ENCODE assay signal across 8 cellular contexts in the genomic region with DNA sequence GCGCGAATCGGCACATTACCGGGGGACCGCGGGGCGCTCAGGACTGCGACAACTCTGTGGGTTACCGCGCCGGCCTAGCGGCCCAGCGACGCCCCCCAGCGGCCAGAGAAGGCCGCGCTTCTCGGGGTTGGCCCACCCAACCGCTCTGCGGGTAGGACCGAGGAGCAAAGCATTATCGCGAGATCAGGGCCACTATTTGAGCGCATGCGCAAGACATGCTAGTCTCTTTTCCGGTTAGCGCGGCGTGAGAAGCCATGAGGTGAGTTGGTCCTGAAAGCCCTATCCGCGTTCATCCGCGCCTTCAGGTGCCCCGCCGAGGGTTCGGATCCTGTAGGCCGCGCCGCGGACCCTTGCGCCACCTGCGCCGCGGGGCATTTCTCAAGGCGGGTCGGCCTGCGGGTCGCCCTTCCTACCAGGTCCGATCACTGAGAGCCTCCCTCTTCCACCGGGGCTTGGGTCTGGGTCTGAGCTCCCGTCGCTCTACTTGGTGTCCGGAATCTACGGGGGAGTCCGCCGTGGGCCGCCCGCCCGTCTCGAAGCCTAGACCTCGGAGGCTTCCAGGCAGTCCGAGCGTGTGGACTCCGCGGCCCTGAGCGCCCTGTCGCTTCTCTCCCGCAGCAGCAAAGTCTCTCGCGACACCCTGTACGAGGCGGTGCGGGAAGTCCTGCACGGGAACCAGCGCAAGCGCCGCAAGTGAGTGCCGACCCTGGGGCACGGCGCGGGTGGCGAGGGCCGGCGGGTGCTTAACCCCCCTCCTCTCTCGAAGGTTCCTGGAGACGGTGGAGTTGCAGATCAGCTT. TPM values are rescaled to one million over a fixed set of nuclear protein-coding genes. Genes with fewer than 3 reads are reported as not detected.
DNase-seq lines count a peak whose midpoint lies in the region; TF ChIP-seq lines count a peak whose summit lies in the region.

A gene (plus strand): TSS at position 221 of the 799 bp plus-strand sequence. CDS start 34 bp downstream, at position 255.

- peaks cover 13% of the 10 kb centered on the region for H3K27me3 ChIP-seq in Loucy (ENCODE audit: insufficient read depth, low read length, poor library complexity, severe bottlenecking)
- H3K27me3 ChIP-seq in neural cell (ENCODE audit: insufficient read depth, low read depth, low read length) = no peaks in the 10 kb centered on the region
- H3K27me3 ChIP-seq in stomach = no peaks in the 10 kb centered on the region

- H3K27ac ChIP-seq in neural cell (ENCODE audit: low read length) (peak within 1 kb of the TSS; percentile 81), stomach (peak within 1 kb of the TSS; percentile 90 to 95 (median 92))

- H3K79me2 ChIP-seq in Loucy (ENCODE audit: insufficient read depth, low read length) = peaks cover 52% of the 10 kb centered on the region
- no peaks in the 10 kb centered on the region for H3K79me2 ChIP-seq in neural cell (replicated peaks; ENCODE audit: insufficient read depth, low read length)

- H3K9ac ChIP-seq in Loucy (ENCODE audit: low read depth, low read length, poor library complexity, severe bottlenecking) (peak within 1 kb of the TSS; percentile 100), neural cell (ENCODE audit: low read length) (peak within 1 kb of the TSS; percentile 79)

- H3K9me3 ChIP-seq in Loucy (ENCODE audit: insufficient read depth, low read depth, low read length) (no peaks in the 10 kb centered on the region), neural cell (ENCODE audit: low read length) (no peaks in the 10 kb centered on the region), stomach (no peaks in the 10 kb centered on the region)

- H4K20me1 ChIP-seq in Loucy (ENCODE audit: insufficient read depth, low read length, poor library complexity, severe bottlenecking) (peaks cover 50% of the 10 kb centered on the region), neural cell (ENCODE audit: insufficient read depth) (no peaks in the 10 kb centered on the region)

- TF ChIP-seq CTCF in Loucy (conservative IDR thresholded peaks at IDR 0.05; ENCODE audit: low read length) (peak; percentile 93), fibroblast of the aortic adventitia (IDR thresholded peaks at IDR 0.05; ENCODE audit: insufficient read depth, low read length) (peak; percentile 97), neural cell (IDR thresholded peaks at IDR 0.05; ENCODE audit: poor library complexity, severe bottlenecking) (peak; percentile 99), stomach (IDR thresholded peaks at IDR 0.05) (peak in 5 of 7 experiments; percentile 91 to 97 (median 95))

- H3F3A ChIP-seq in Loucy (ENCODE audit: low read depth) = 0 out of 2 replicates have a peak, but pooled peaks cover 3% of the 10 kb centered on the region
- H3F3A ChIP-seq in neural cell (ENCODE audit: insufficient read depth, low read length, poor library complexity, severe bottlenecking) = no peaks in the 10 kb centered on the region

- TF ChIP-seq RAD21 in neural cell (conservative IDR thresholded peaks at IDR 0.05) = peak; percentile 86

- WGBS in stomach, 5 donors = 0 to 1% (median 0%) methylated on average over 32 to 86 of the region's 86 CpGs

- H3K4me1 ChIP-seq in Loucy (ENCODE audit: insufficient read depth, low read length, poor library complexity, severe bottlenecking) (peaks cover 29% of the 10 kb centered on the region), stomach (peaks cover 20 to 54% (median 39%) of the 10 kb centered on the region in 4 donors)

- H2AFZ ChIP-seq in Loucy (ENCODE audit: low read length) = peak within 1 kb of the TSS; percentile 83
- peak within 1 kb of the TSS; percentile 65 for H2AFZ ChIP-seq in neural cell (ENCODE audit: low read depth, low read length)

- DNase-seq in ELF-1 (ENCODE audit: low read depth, low spot score) (peak; percentile 97), GOT3 (lab: John Stamatoyannopoulos, UW) (peak; percentile 83), fibroblast of the aortic adventitia (ENCODE audit: low read depth) (peak; percentile 99), stomach (peak; percentile 97)
- DNase-seq in activated effector memory CD4-positive, alpha-beta T cell treated with Interleukin-2 at 50 U/mL for 16 hours = peak; percentile 94

- peak within 1 kb of the TSS; percentile 99 for H3K4me3 ChIP-seq in Loucy (ENCODE audit: low read length, poor library complexity, severe bottlenecking)
- H3K4me3 ChIP-seq in fibroblast of the aortic adventitia (ENCODE audit: low read depth, low read length) = peak within 1 kb of the TSS; percentile 89
- peak within 1 kb of the TSS; percentile 70 for H3K4me3 ChIP-seq in neural cell (ENCODE audit: low read length)
- peak within 1 kb of the TSS; percentile 77 to 92 (median 87) for H3K4me3 ChIP-seq in stomach

- TF ChIP-seq EP300 in neural cell (conservative IDR thresholded peaks at IDR 0.05; ENCODE audit: poor library complexity, severe bottlenecking) = peak; percentile 67
- TF ChIP-seq EP300 in stomach (IDR thresholded peaks at IDR 0.05) = no peak

- TF ChIP-seq POLR2A in Raji (IDR thresholded peaks at IDR 0.05; ENCODE audit: insufficient read depth, low read depth, low read length) (peak; percentile 100), stomach (IDR thresholded peaks at IDR 0.05) (peak in 2 of 4 donors; percentile 65 to 85)

- intact Hi-C loops in stomach (cut with DNase I; ENCODE audit: low total_unique reads) = no loop called here

- H3K9me2 ChIP-seq in Loucy (replicated peaks; ENCODE audit: low read depth, low read length) (no peaks in the 10 kb centered on the region), neural cell (ENCODE audit: insufficient read depth, low read length) (no peaks in the 10 kb centered on the region)

- H3K36me3 ChIP-seq in Loucy (ENCODE audit: insufficient read depth, low read length) (peaks cover 45% of the 10 kb centered on the region), neural cell (ENCODE audit: insufficient read depth, low read length) (no peaks in the 10 kb centered on the region), stomach (peaks cover 23 to 50% (median 43%) of the 10 kb centered on the region in 4 donors)

- H3K4me2 ChIP-seq in Loucy (ENCODE audit: low read depth, low read length, poor library complexity, severe bottlenecking) = peak within 1 kb of the TSS; percentile 89
- peak within 1 kb of the TSS; percentile 64 for H3K4me2 ChIP-seq in neural cell (ENCODE audit: low read length)

TF ChIP-seq in neural cell, 6 proteins besides CTCF, POLR2A, EP300 and RAD21:
- TF ChIP-seq EZH2 (IDR thresholded peaks at IDR 0.05; ENCODE audit: borderline replicate concordance, insufficient read depth, low read length, poor library complexity, severe bottlenecking) = no peak
- peak; percentile 99 for TF ChIP-seq MXI1 (conservative IDR thresholded peaks at IDR 0.05; ENCODE audit: poor library complexity, severe bottlenecking)
- peak; percentile 96 for TF ChIP-seq POLR2AphosphoS5 (IDR thresholded peaks at IDR 0.05)
- peak; percentile 96 for TF ChIP-seq TAF1 (IDR thresholded peaks at IDR 0.05; ENCODE audit: low read depth)
- TF ChIP-seq, protein P1, sequence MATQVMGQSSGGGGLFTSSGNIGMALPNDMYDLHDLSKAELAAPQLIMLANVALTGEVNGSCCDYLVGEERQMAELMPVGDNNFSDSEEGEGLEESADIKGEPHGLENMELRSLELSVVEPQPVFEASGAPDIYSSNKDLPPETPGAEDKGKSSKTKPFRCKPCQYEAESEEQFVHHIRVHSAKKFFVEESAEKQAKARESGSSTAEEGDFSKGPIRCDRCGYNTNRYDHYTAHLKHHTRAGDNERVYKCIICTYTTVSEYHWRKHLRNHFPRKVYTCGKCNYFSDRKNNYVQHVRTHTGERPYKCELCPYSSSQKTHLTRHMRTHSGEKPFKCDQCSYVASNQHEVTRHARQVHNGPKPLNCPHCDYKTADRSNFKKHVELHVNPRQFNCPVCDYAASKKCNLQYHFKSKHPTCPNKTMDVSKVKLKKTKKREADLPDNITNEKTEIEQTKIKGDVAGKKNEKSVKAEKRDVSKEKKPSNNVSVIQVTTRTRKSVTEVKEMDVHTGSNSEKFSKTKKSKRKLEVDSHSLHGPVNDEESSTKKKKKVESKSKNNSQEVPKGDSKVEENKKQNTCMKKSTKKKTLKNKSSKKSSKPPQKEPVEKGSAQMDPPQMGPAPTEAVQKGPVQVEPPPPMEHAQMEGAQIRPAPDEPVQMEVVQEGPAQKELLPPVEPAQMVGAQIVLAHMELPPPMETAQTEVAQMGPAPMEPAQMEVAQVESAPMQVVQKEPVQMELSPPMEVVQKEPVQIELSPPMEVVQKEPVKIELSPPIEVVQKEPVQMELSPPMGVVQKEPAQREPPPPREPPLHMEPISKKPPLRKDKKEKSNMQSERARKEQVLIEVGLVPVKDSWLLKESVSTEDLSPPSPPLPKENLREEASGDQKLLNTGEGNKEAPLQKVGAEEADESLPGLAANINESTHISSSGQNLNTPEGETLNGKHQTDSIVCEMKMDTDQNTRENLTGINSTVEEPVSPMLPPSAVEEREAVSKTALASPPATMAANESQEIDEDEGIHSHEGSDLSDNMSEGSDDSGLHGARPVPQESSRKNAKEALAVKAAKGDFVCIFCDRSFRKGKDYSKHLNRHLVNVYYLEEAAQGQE (IDR thresholded peaks at IDR 0.05; ENCODE audit: borderline replicate concordance) = peak; percentile 94
- peak; percentile 85 for TF ChIP-seq SMC3 (conservative IDR thresholded peaks at IDR 0.05; ENCODE audit: poor library complexity)

RNA-seq across cellular contexts. Expression of the gene that starts here (rescaled TPM):
- total RNA-seq in fibroblast of the aortic adventitia (ENCODE audit: low replicate concordance) = 778 and 1,853 TPM in 2 replicates
- polyA plus RNA-seq in neural cell = 997 and 1,049 TPM in 2 replicates
- polyA minus RNA-seq in neural cell = 408 and 429 TPM in 2 replicates
- 1,000 to 10,000 TPM in 3 of 5 donors, 100 to 1,000 TPM in 2; 584 to 2,035 (median 1,370) TPM for total RNA-seq in stomach
- polyA plus RNA-seq in stomach = 1,000 to 10,000 TPM; 1,897 to 2,710 (median 2,028) TPM

Comparison
In these comparisons a context has a peak if more than half of its experiments do, and no peak if none do; other contexts are left out.
1. Peak in every context shown above with its lines: DNase-seq, H3K4me3 ChIP-seq and H3K27ac ChIP-seq.